In the genomic region with DNA sequence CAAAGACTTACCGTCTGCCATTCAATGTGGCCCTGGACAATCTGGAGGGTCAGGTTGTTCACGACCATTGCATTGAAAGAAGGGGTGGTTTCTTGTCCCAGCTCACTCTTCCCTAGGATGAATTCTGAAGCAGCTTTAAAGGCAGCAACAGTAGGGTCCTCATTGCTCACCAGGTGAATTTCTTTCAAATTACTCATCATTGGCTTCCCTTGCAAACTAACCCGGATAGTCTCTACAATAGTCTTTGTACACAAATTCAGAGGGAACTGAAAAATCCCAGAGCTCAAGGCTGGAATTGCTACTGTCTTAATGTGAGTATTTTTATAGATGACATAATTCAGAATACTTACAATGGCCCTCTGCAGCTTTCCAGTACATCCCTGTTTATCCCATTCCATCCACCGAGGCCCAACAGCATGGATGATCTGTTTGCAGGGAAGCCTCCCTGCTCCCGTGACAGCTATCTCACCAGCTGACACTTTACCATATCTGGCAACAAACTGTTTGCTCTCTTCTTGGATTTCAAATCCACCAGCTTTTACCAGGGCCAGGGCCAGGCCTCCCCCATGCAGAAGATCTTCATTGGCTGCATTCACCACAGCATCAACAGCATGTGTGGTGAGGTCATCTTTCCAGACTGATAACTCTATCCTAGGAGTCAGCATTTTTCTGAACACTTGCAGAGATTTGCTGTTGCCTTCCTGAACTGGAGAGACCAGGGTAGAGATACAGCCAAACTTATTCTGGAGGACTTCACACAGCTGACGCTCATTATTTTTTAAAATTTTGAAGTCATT, we compare ENCODE assay signal across 17 cellular contexts.
DNase-seq lines count a peak whose midpoint lies in the region; ATAC-seq and TF ChIP-seq lines count a peak whose summit lies in the region.
"Had no signal": no experiment of that assay in that cellular context is flagged by ENCODE, and none has a peak within 500 bp of the region (broad histone marks: within the 10 kb centered on the region; RNA-seq: fewer than 3 reads in every experiment).

No MANE protein-coding gene starts in this region.

- peaks cover 3% of the 10 kb centered on the region for H3K4me1 ChIP-seq in parathyroid adenoma

- no peaks in the 10 kb centered on the region for H3K79me2 ChIP-seq in parathyroid adenoma

- H3K27me3 Mint-ChIP-seq in activated naive CD8-positive, alpha-beta T cell treated with anti-CD3 and anti-CD28 coated beads, Interleukin-2, amount 50 U/mL, for 24 hours: no peaks in the 10 kb centered on the region
- H3K27me3 Mint-ChIP-seq: activated T-helper 17 cell treated with anti-CD3 and anti-CD28 coated beads, Interleukin-2, amount 50 U/mL, for 72 hours; central memory CD8-positive, alpha-beta T cell; natural killer cell treated with Interleukin-12 subunit alpha and Interleukin-12 subunit beta and Interleukin-15 and Interleukin-18, amount 100 ng/mL, for 72 hours had no signal

- H3K4me3 Mint-ChIP-seq in activated naive CD8-positive, alpha-beta T cell treated with anti-CD3 and anti-CD28 coated beads, Interleukin-2, amount 50 U/mL, for 24 hours: no peak overlapping the region
- H3K4me3 Mint-ChIP-seq: activated T-helper 17 cell treated with anti-CD3 and anti-CD28 coated beads, Interleukin-2, amount 50 U/mL, for 72 hours; central memory CD8-positive, alpha-beta T cell; natural killer cell treated with Interleukin-12 subunit alpha and Interleukin-12 subunit beta and Interleukin-15 and Interleukin-18, amount 100 ng/mL, for 72 hours had no signal

- H3K9me3 Mint-ChIP-seq in activated naive CD8-positive, alpha-beta T cell treated with anti-CD3 and anti-CD28 coated beads, Interleukin-2, amount 50 U/mL, for 24 hours: no peaks in the 10 kb centered on the region
- H3K9me3 Mint-ChIP-seq: activated T-helper 17 cell treated with anti-CD3 and anti-CD28 coated beads, Interleukin-2, amount 50 U/mL, for 72 hours; central memory CD8-positive, alpha-beta T cell; natural killer cell treated with Interleukin-12 subunit alpha and Interleukin-12 subunit beta and Interleukin-15 and Interleukin-18, amount 100 ng/mL, for 72 hours had no signal

- peak overlapping the region; percentile 59 for H3K27ac ChIP-seq in parathyroid adenoma
- H3K27ac ChIP-seq: 22Rv1, skin epidermis, thoracic aorta had no signal

- H3K27ac Mint-ChIP-seq in activated naive CD8-positive, alpha-beta T cell treated with anti-CD3 and anti-CD28 coated beads, Interleukin-2, amount 50 U/mL, for 24 hours: no peak overlapping the region
- H3K27ac Mint-ChIP-seq: activated T-helper 17 cell treated with anti-CD3 and anti-CD28 coated beads, Interleukin-2, amount 50 U/mL, for 72 hours; natural killer cell treated with Interleukin-12 subunit alpha and Interleukin-12 subunit beta and Interleukin-15 and Interleukin-18, amount 100 ng/mL, for 72 hours had no signal

- H3K4me3 ChIP-seq in fibroblast of mammary gland (ENCODE audit: control insufficient read depth, low read depth, low read length) (no peak overlapping the region), parathyroid adenoma (ENCODE audit: low read depth, low read length) (no peak overlapping the region)
- H3K4me3 ChIP-seq: skin epidermis, thoracic aorta had no signal

- no peak for TF ChIP-seq CTCF in fibroblast of mammary gland (conservative IDR thresholded peaks at IDR 0.05; ENCODE audit: control insufficient read depth, insufficient read depth, low read depth, low read length)
- no peak for TF ChIP-seq CTCF in parathyroid adenoma (IDR thresholded peaks at IDR 0.05)

- H3K9ac ChIP-seq in parathyroid adenoma: no peak overlapping the region

- H3K36me3 ChIP-seq in parathyroid adenoma (ENCODE audit: control insufficient read depth, insufficient read depth, low read length): no peaks in the 10 kb centered on the region

- DNase-seq in DMS 273 (lab: John Stamatoyannopoulos, UW; ENCODE audit: unreplicated experiment) (peak; percentile 43), DMS 273 treated with DMSO at 0.1 percent for 48 hours (lab: John Stamatoyannopoulos, UW) (no peak), NCI-H446 treated with DMSO at 0.1 percent for 48 hours (lab: John Stamatoyannopoulos, UW) (peak; percentile 6), fibroblast of mammary gland (ENCODE audit: low read depth) (peak; percentile 25), NCI-H2107 (lab: John Stamatoyannopoulos, UW) (no peak)
- no peak for DNase-seq in activated naive CD8-positive, alpha-beta T cell treated with anti-CD3 and anti-CD28 coated beads, Interleukin-2, amount 50 U/mL, for 24 hours
- DNase-seq: activated CD4-positive, CD25-positive, alpha-beta regulatory T cell treated with anti-CD3 and anti-CD28 coated beads, Interleukin-2, amount 50 U/mL, for 72 hours; NCI-H1694 had no signal

- H3K27me3 ChIP-seq in parathyroid adenoma (ENCODE audit: control insufficient read depth, insufficient read depth, low read length): no peaks in the 10 kb centered on the region

- H2AFZ ChIP-seq in parathyroid adenoma: no peak overlapping the region

- ATAC-seq in HG03196 (IDR thresholded peaks at IDR 0.05; ENCODE audit: unreplicated experiment): no peak
- no peak for ATAC-seq in activated naive CD8-positive, alpha-beta T cell treated with anti-CD3 and anti-CD28 coated beads, Interleukin-2, amount 50 U/mL, for 24 hours
- ATAC-seq: activated T-helper 17 cell treated with anti-CD3 and anti-CD28 coated beads, Interleukin-2, amount 50 U/mL, for 72 hours; esophagus mucosa; natural killer cell treated with Interleukin-12 subunit alpha and Interleukin-12 subunit beta and Interleukin-15 and Interleukin-18, amount 100 ng/mL, for 72 hours had no signal

- H3K4me2 ChIP-seq in parathyroid adenoma (ENCODE audit: low read length): no peak overlapping the region

- peaks cover 44% of the 10 kb centered on the region for H3K36me3 Mint-ChIP-seq in activated naive CD8-positive, alpha-beta T cell treated with anti-CD3 and anti-CD28 coated beads, Interleukin-2, amount 50 U/mL, for 24 hours (ENCODE audit: low read depth)

- H3K4me1 Mint-ChIP-seq in activated naive CD8-positive, alpha-beta T cell treated with anti-CD3 and anti-CD28 coated beads, Interleukin-2, amount 50 U/mL, for 24 hours: peaks cover 12% of the 10 kb centered on the region

- no peaks in the 10 kb centered on the region for H3K9me3 ChIP-seq in parathyroid adenoma (ENCODE audit: control insufficient read depth, low read length)
- H3K9me3 ChIP-seq: thoracic aorta had no signal

Comparison
In these comparisons a context has a peak if more than half of its experiments do, and no peak if none do; other contexts are left out.
1. DNase-seq: peak in DMS 273 (single experiment), NCI-H446 treated with DMSO at 0.1 percent for 48 hours (single experiment) and fibroblast of mammary gland (single experiment); none in DMS 273 treated with DMSO at 0.1 percent for 48 hours (single experiment), NCI-H2107 (single experiment) and activated naive CD8-positive, alpha-beta T cell treated with anti-CD3 and anti-CD28 coated beads, Interleukin-2, amount 50 U/mL, for 24 hours (single experiment).